Comparison of ENCODE assay signal across 10 cellular contexts in the genomic region with DNA sequence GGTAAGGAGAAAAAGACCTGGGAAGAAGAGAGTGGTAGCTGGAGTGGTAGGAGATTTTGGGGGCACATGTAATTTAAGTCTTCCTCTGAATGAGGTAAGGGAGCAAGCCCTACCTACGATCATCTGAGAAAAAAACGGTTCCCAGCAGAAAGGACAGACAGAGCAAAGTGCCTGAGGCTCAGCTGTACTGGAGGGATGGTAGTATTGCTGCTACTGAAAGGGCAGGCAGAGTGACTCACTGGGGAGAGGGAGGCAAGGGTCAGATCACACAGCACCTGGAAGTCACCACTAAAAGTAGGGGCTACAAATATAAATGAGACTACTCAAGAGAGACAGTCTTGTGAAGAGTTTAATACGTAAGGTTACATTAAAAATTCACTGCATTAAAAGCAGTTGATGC.
A peak's percentile ranks its signal among the peaks of the same experiment; 100 is the strongest.
DNase-seq lines count a peak whose midpoint lies in the region; ATAC-seq and TF ChIP-seq lines count a peak whose summit lies in the region.
"Had no signal": no experiment of that assay in that cellular context is flagged by ENCODE, and none has a peak within 500 bp of the region (broad histone marks: within the 10 kb centered on the region; RNA-seq: fewer than 3 reads in every experiment).

No MANE protein-coding gene starts in this region.

- H3K36me3 Mint-ChIP-seq in CD8-positive, alpha-beta memory T cell: no peaks in the 10 kb centered on the region
- H3K36me3 Mint-ChIP-seq in T-helper 17 cell (ENCODE audit: low read depth): no peaks in the 10 kb centered on the region

- H3K4me3 ChIP-seq in fibroblast of pulmonary artery (replicated peaks; ENCODE audit: low read depth, low read length) (peak overlapping the region; percentile 2), neuronal stem cell (ENCODE audit: low read length in 2 of 2) (no peak overlapping the region)
- H3K4me3 ChIP-seq in CD8-positive, alpha-beta memory T cell (ENCODE audit: low read length): no peak overlapping the region
- H3K4me3 ChIP-seq: GM12878 had no signal

- POLR2A ChIA-PET in CD8-positive, alpha-beta memory T cell (lab: Charles Lee): no interaction called here

- H3K27me3 ChIP-seq in neuronal stem cell (ENCODE audit: control insufficient read depth in 3 of 3, insufficient read depth in 3 of 3, low read depth in 1 of 3, low read length in 3 of 3): no peaks in the 10 kb centered on the region
- H3K27me3 ChIP-seq in CD8-positive, alpha-beta memory T cell (ENCODE audit: insufficient read depth, low read length, poor library complexity, severe bottlenecking): no peaks in the 10 kb centered on the region

- no peak overlapping the region for H3K14ac ChIP-seq in neuronal stem cell (ENCODE audit: low read length)

- no peaks in the 10 kb centered on the region for H3K36me3 ChIP-seq in neuronal stem cell (replicated peaks in 1 of 2; ENCODE audit: control insufficient read depth in 2 of 2, insufficient read depth in 2 of 2, low read length in 2 of 2)
- H3K36me3 ChIP-seq in CD8-positive, alpha-beta memory T cell (ENCODE audit: insufficient read depth, low read length): no peaks in the 10 kb centered on the region

- CTCF ChIA-PET in CD8-positive, alpha-beta memory T cell (lab: Charles Lee): no interaction called here

- H3K27me3 Mint-ChIP-seq in CD8-positive, alpha-beta memory T cell: peaks cover 0 to 4% of the 10 kb centered on the region in 2 donors
- peaks cover 16% of the 10 kb centered on the region for H3K27me3 Mint-ChIP-seq in T-helper 17 cell

- no CpG with 5 or more reads among the region's 3 CpGs for WGBS in neuronal stem cell (ENCODE audit: extremely low coverage in 2 of 2, insufficient read length in 2 of 2, insufficient replicate concordance in 1 of 2), 2 donors

- no peak for TF ChIP-seq CTCF in fibroblast of pulmonary artery (IDR thresholded peaks at IDR 0.05; ENCODE audit: low read length, missing control alignments)

- no peak overlapping the region for H3K18ac ChIP-seq in neuronal stem cell (ENCODE audit: low read length)

- H3K9me3 ChIP-seq in neuronal stem cell (replicated peaks in 1 of 2; ENCODE audit: control insufficient read depth in 2 of 2, insufficient read depth in 1 of 2, low read depth in 1 of 2, low read length in 2 of 2) (no peaks in the 10 kb centered on the region), T-helper 17 cell (ENCODE audit: control insufficient read depth, low read length, poor library complexity, severe bottlenecking) (no peaks in the 10 kb centered on the region)
- H3K9me3 ChIP-seq in CD8-positive, alpha-beta memory T cell (ENCODE audit: low read length): no peaks in the 10 kb centered on the region

- no peak overlapping the region for H2BK15ac ChIP-seq in neuronal stem cell (ENCODE audit: low read length)

- H2BK5ac ChIP-seq in neuronal stem cell (ENCODE audit: low read length): no peak overlapping the region

- no peak overlapping the region for H2BK120ac ChIP-seq in neuronal stem cell (ENCODE audit: low read depth, low read length)

- H3K79me1 ChIP-seq in neuronal stem cell (ENCODE audit: low read depth, low read length): no peaks in the 10 kb centered on the region

- no peak overlapping the region for H3K4me3 Mint-ChIP-seq in CD8-positive, alpha-beta memory T cell
- no peak overlapping the region for H3K4me3 Mint-ChIP-seq in T-helper 17 cell

- peaks cover 5 to 29% of the 10 kb centered on the region in 2 donors for H3K4me1 ChIP-seq in neuronal stem cell (ENCODE audit: control insufficient read depth in 2 of 2, insufficient read depth in 1 of 2, low read depth in 1 of 2, low read length in 2 of 2)
- H3K4me1 ChIP-seq in CD8-positive, alpha-beta memory T cell (ENCODE audit: insufficient read depth, low read length): no peaks in the 10 kb centered on the region

- H2AFZ ChIP-seq in neuronal stem cell (ENCODE audit: low read length): peak overlapping the region; percentile 70

- peak; percentile 42 for DNase-seq in EL
- peak; percentile 75 for DNase-seq in RPMI7951 (ENCODE audit: low read depth)
- no peak for DNase-seq in fibroblast of pulmonary artery (ENCODE audit: low read depth)
- DNase-seq in neuronal stem cell (ENCODE audit: low spot score): no peak
- no peak for DNase-seq in CD8-positive, alpha-beta memory T cell
- no peak for DNase-seq in T-helper 17 cell
- no peak for DNase-seq in NCI-H524 (lab: John Stamatoyannopoulos, UW)
- DNase-seq: RPMI8226 had no signal

- no peaks in the 10 kb centered on the region for H3K9me3 Mint-ChIP-seq in CD8-positive, alpha-beta memory T cell

- ATAC-seq in T-helper 17 cell: no peak
- no peak for ATAC-seq in GM18498 (IDR thresholded peaks at IDR 0.05; ENCODE audit: unreplicated experiment)
- ATAC-seq: GM12878 had no signal

- no peak overlapping the region for H2BK12ac ChIP-seq in neuronal stem cell (ENCODE audit: low read length)

- H3K4me1 Mint-ChIP-seq in CD8-positive, alpha-beta memory T cell: no peaks in the 10 kb centered on the region
- H3K4me1 Mint-ChIP-seq in T-helper 17 cell: no peaks in the 10 kb centered on the region

- H3K27ac ChIP-seq in neuronal stem cell (replicated peaks; ENCODE audit: low read length): peak overlapping the region; percentile 5
- H3K27ac ChIP-seq in CD8-positive, alpha-beta memory T cell (ENCODE audit: low read depth, low read length): no peak overlapping the region

- no peak overlapping the region for H4K8ac ChIP-seq in neuronal stem cell (ENCODE audit: low read depth, low read length)

- H4K91ac ChIP-seq in neuronal stem cell (ENCODE audit: low read depth, low read length, poor library complexity): no peak overlapping the region

- no peak overlapping the region for H2AK5ac ChIP-seq in neuronal stem cell (ENCODE audit: low read depth, low read length)

- H3K9ac ChIP-seq in neuronal stem cell (ENCODE audit: low read depth, low read length, poor library complexity): no peak overlapping the region

- no peak overlapping the region for H3K23ac ChIP-seq in neuronal stem cell (ENCODE audit: low read depth, low read length, poor library complexity)

- H3K4ac ChIP-seq in neuronal stem cell (ENCODE audit: low read length): no peak overlapping the region

- H3K27ac Mint-ChIP-seq in CD8-positive, alpha-beta memory T cell: no peak overlapping the region
- H3K27ac Mint-ChIP-seq in T-helper 17 cell: no peak overlapping the region

- H3K4me2 ChIP-seq in neuronal stem cell (ENCODE audit: insufficient read depth, low read length, poor library complexity, severe bottlenecking): no peak overlapping the region

Comparison
In these comparisons a context has a peak if more than half of its experiments do, and no peak if none do; other contexts are left out.
1. DNase-seq: peak in EL (single experiment) and RPMI7951 (single experiment); none in fibroblast of pulmonary artery (single experiment), neuronal stem cell (single experiment), CD8-positive, alpha-beta memory T cell (0 of 5), T-helper 17 cell (0 of 3) and NCI-H524 (0 of 2).